8 cellular contexts compared by ENCODE assay signal in genomic region chr10:116521424-116522305, GRCh38. TPM values are rescaled to one million over a fixed set of nuclear protein-coding genes. Genes with fewer than 3 reads are reported as not detected.
DNase-seq lines count a peak whose midpoint lies in the region; ATAC-seq, FAIRE-seq and TF ChIP-seq lines count a peak whose summit lies in the region.

No MANE protein-coding gene starts in this region.

- no peaks in the 10 kb centered on the region for H3K36me3 Mint-ChIP-seq in nephron progenitor cell (ENCODE audit: low read depth)

- CTCF ChIA-PET in PC-3 (lab: Charles Lee) = no interaction called here

- no peak overlapping the region for H2AFZ ChIP-seq in PC-3 (ENCODE audit: low read length)

- no peaks in the 10 kb centered on the region for H3K9me3 ChIP-seq in PC-3 (ENCODE audit: low read length)

- BruUV-seq in PC-3 (replicated peaks; lab: Mats Ljungman, UMichigan) = no TSS peak

- H3K9me2 ChIP-seq in PC-3 (replicated peaks; ENCODE audit: low read length) = no peaks in the 10 kb centered on the region

- no peak overlapping the region for H3K9ac ChIP-seq in PC-3 (ENCODE audit: low read length)

- H3K27me3 ChIP-seq in PC-3 (ENCODE audit: low read length) = peaks cover 25% of the 10 kb centered on the region

- peak; percentile 62 for DNase-seq in ELR (ENCODE audit: low read depth)
- peak; percentile 60 for DNase-seq in PC-3
- DNase-seq in dermis blood vessel endothelial cell = peak; percentile 66
- peak; percentile 49 for DNase-seq in nephron progenitor cell

- POLR2A ChIA-PET in PC-3 (lab: Charles Lee; ENCODE audit: unreplicated experiment) = no interaction called here

- H3K36me3 ChIP-seq in PC-3 (ENCODE audit: low read depth, low read length) = no peaks in the 10 kb centered on the region; the same call in 1 of the 2 replicates

- no peak overlapping the region for H3K4me3 ChIP-seq in PC-3 (ENCODE audit: low read length)

- H3K4me1 ChIP-seq in PC-3 (ENCODE audit: insufficient read depth, low read length) = no peaks in the 10 kb centered on the region

- H3K27ac ChIP-seq in PC-3 (ENCODE audit: low read length) = no peak overlapping the region

- no peaks in the 10 kb centered on the region for H3K9me3 Mint-ChIP-seq in nephron progenitor cell

- H3K27me3 Mint-ChIP-seq in nephron progenitor cell (ENCODE audit: low read depth, poor library complexity) = peaks cover 19% of the 10 kb centered on the region

- no peaks in the 10 kb centered on the region for H3K4me1 Mint-ChIP-seq in nephron progenitor cell

- no peaks in the 10 kb centered on the region for H3K79me2 ChIP-seq in PC-3 (ENCODE audit: low read length)

- intact Hi-C loops in PC-3 (cut with micrococcal nuclease) = no loop called here

- no peaks in the 10 kb centered on the region for H4K20me1 ChIP-seq in PC-3 (ENCODE audit: low read length)

- FAIRE-seq in A204.1 (lab: Jason Lieb, UNC) = peak; percentile 92

- no peak overlapping the region for H3K4me2 ChIP-seq in PC-3 (ENCODE audit: low read length)

- H3K27ac Mint-ChIP-seq in nephron progenitor cell = no peak overlapping the region

- no peak overlapping the region for H3K4me3 Mint-ChIP-seq in nephron progenitor cell

- TF ChIP-seq CTCF in PC-3 (conservative IDR thresholded peaks at IDR 0.05; ENCODE audit: low read depth, low read length) = peak; percentile 75
- peak; percentile 87 for TF ChIP-seq CTCF in nephron progenitor cell (IDR thresholded peaks at IDR 0.05)

- no peaks in the 10 kb centered on the region for H3F3A ChIP-seq in PC-3 (ENCODE audit: low read length, unreplicated experiment)

- ATAC-seq in HG02870 (IDR thresholded peaks at IDR 0.05; ENCODE audit: unreplicated experiment) (peak; percentile 71), PC-3 (no peak), HG03521 (IDR thresholded peaks at IDR 0.05; ENCODE audit: unreplicated experiment) (no peak), HG02642 (IDR thresholded peaks at IDR 0.05; ENCODE audit: poor library complexity, unreplicated experiment) (no peak)

RNA-seq across cellular contexts. Expression of gene PNLIP, which starts 24.1 kb away (rescaled TPM):
- total RNA-seq in PC-3 (2014; rRNA removed) (not detected in 2 replicates), dermis blood vessel endothelial cell (not detected in 2 replicates)
